Comparison of ENCODE assay signal across 18 cellular contexts in the genomic region with DNA sequence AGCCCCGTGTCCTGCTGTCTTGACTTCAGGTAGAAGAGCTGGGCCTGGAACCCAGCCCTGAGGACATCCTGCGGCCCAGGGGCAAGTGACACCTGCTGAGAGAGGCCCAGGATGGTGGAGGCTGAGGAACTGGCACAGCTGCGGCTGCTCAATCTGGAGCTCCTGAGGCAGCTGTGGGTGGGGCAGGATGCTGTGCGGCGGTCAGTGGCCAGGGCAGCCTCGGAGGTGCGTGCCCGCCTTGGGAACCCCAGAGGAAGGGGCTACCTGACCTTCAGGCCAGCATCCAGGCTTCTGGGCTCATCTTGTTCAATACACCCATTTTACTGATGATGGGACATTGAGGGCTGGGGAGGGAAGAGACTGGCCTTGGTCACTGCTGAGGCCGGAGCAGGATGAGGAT. TPM values are rescaled to one million over a fixed set of nuclear protein-coding genes. Genes with fewer than 3 reads are reported as not detected.
DNase-seq lines count a peak whose midpoint lies in the region; ATAC-seq and TF ChIP-seq lines count a peak whose summit lies in the region.
"Had no signal": no experiment of that assay in that cellular context is flagged by ENCODE, and none has a peak within 500 bp of the region (broad histone marks: within the 10 kb centered on the region; RNA-seq: fewer than 3 reads in every experiment).

No MANE protein-coding gene starts in this region.

- intact Hi-C loops in activated CD4-positive, alpha-beta T cell treated with anti-CD3 and anti-CD28 coated beads, Interleukin-2, amount 10 ng/mL, durations not matched to agents 24 days and 14 days (cut with micrococcal nuclease): no loop called here
- intact Hi-C loops in activated T-helper 1 cell treated with anti-CD3 and anti-CD28 coated beads, Interleukin-12 subunit alpha, Interleukin-12 subunit beta, Interleukin-2, Interleukin-4 antibody, amounts not matched to agents 30 ng/mL and 10 ng/mL and 1 ng/mL, durations not matched to agents 14 hours and 24 hours and 36 hours (cut with micrococcal nuclease): no loop called here
- intact Hi-C loops in ovary (cut with DNase I): no loop called here

- H3K27ac Mint-ChIP-seq in activated CD4-positive, alpha-beta T cell treated with anti-CD3 and anti-CD28 coated beads, Interleukin-2, amount 10 ng/mL, durations not matched to agents 24 days and 14 days: no peak overlapping the region
- H3K27ac Mint-ChIP-seq in activated T-helper 1 cell treated with anti-CD3 and anti-CD28 coated beads, Interleukin-12 subunit alpha, Interleukin-12 subunit beta, Interleukin-2, Interleukin-4 antibody, amounts not matched to agents 30 ng/mL and 10 ng/mL and 1 ng/mL, durations not matched to agents 14 hours and 24 hours and 36 hours: no peak overlapping the region

- H3K4me2 ChIP-seq in DND-41 (ENCODE audit: insufficient read depth, low read length): peak overlapping the region; percentile 11; the same call in 1 of the 2 replicates

- no peak for TF ChIP-seq EP300 in ovary (IDR thresholded peaks at IDR 0.05)

- peaks cover 2% of the 10 kb centered on the region for H3K27me3 Mint-ChIP-seq in activated CD4-positive, alpha-beta T cell treated with anti-CD3 and anti-CD28 coated beads, Interleukin-2, amount 10 ng/mL, durations not matched to agents 24 days and 14 days
- no peaks in the 10 kb centered on the region for H3K27me3 Mint-ChIP-seq in activated T-helper 1 cell treated with anti-CD3 and anti-CD28 coated beads, Interleukin-12 subunit alpha, Interleukin-12 subunit beta, Interleukin-2, Interleukin-4 antibody, amounts not matched to agents 30 ng/mL and 10 ng/mL and 1 ng/mL, durations not matched to agents 14 hours and 24 hours and 36 hours (ENCODE audit: insufficient read depth)

- no peak for ATAC-seq in DND-41 (ENCODE audit: insufficient read depth, low read depth)
- no peak for ATAC-seq in left lobe of liver

- H3K36me3 ChIP-seq in DND-41 (ENCODE audit: insufficient read depth, low read length) (peaks cover 43% of the 10 kb centered on the region), neutrophil (peaks cover 52% of the 10 kb centered on the region), ovary (no peaks in the 10 kb centered on the region)

- H3K4me1 ChIP-seq in DND-41 (ENCODE audit: insufficient read depth, low read length) (peaks cover 20% of the 10 kb centered on the region), neutrophil (ENCODE audit: control insufficient read depth in 1 of 2, insufficient read depth in 1 of 2, low read depth in 1 of 2, low read length in 1 of 2) (peaks cover 16 to 20% of the 10 kb centered on the region in 2 experiments), ovary (ENCODE audit: insufficient read depth) (peaks cover 12% of the 10 kb centered on the region)

- no peak for TF ChIP-seq POLR2A in ovary (IDR thresholded peaks at IDR 0.05)

- peaks cover 6% of the 10 kb centered on the region; the same call in 1 of the 2 replicates for H4K20me1 ChIP-seq in DND-41 (ENCODE audit: insufficient read depth, low read length)

- TF ChIP-seq CTCF in DND-41 (IDR thresholded peaks at IDR 0.05; ENCODE audit: borderline replicate concordance, extremely low read depth, low read length, poor library complexity, severe bottlenecking) (no peak), neutrophil (IDR thresholded peaks at IDR 0.05) (no peak), ovary (IDR thresholded peaks at IDR 0.05) (no peak)

- H3K27me3 ChIP-seq in DND-41 (ENCODE audit: insufficient read depth, low read length, poor library complexity) (no peaks in the 10 kb centered on the region), neutrophil (no peaks in the 10 kb centered on the region), ovary (no peaks in the 10 kb centered on the region)
- H3K27me3 ChIP-seq: MG63 had no signal

- H3K4me1 Mint-ChIP-seq in activated CD4-positive, alpha-beta T cell treated with anti-CD3 and anti-CD28 coated beads, Interleukin-2, amount 10 ng/mL, durations not matched to agents 24 days and 14 days: peaks cover 14% of the 10 kb centered on the region
- H3K4me1 Mint-ChIP-seq in activated T-helper 1 cell treated with anti-CD3 and anti-CD28 coated beads, Interleukin-12 subunit alpha, Interleukin-12 subunit beta, Interleukin-2, Interleukin-4 antibody, amounts not matched to agents 30 ng/mL and 10 ng/mL and 1 ng/mL, durations not matched to agents 14 hours and 24 hours and 36 hours (ENCODE audit: low read depth): peaks cover 19% of the 10 kb centered on the region

- H3K4me3 Mint-ChIP-seq in activated CD4-positive, alpha-beta T cell treated with anti-CD3 and anti-CD28 coated beads, Interleukin-2, amount 10 ng/mL, durations not matched to agents 24 days and 14 days: peak overlapping the region; percentile 30
- peak overlapping the region; percentile 11 for H3K4me3 Mint-ChIP-seq in activated T-helper 1 cell treated with anti-CD3 and anti-CD28 coated beads, Interleukin-12 subunit alpha, Interleukin-12 subunit beta, Interleukin-2, Interleukin-4 antibody, amounts not matched to agents 30 ng/mL and 10 ng/mL and 1 ng/mL, durations not matched to agents 14 hours and 24 hours and 36 hours

- H3K9me3 ChIP-seq in DND-41 (ENCODE audit: insufficient read depth, low read length, severe bottlenecking) (no peaks in the 10 kb centered on the region), neutrophil (no peaks in the 10 kb centered on the region), ovary (no peaks in the 10 kb centered on the region)
- H3K9me3 ChIP-seq: MG63 had no signal

- no peak overlapping the region for H3K4me3 ChIP-seq in DND-41 (ENCODE audit: low read depth in 1 of 2, low read length in 2 of 2)
- no peak overlapping the region for H3K4me3 ChIP-seq in neutrophil (ENCODE audit: low read depth in 1 of 2, low read length in 1 of 2)
- H3K4me3 ChIP-seq in ovary: no peak overlapping the region
- H3K4me3 ChIP-seq: MG63 had no signal

- H3K9me3 Mint-ChIP-seq in activated CD4-positive, alpha-beta T cell treated with anti-CD3 and anti-CD28 coated beads, Interleukin-2, amount 10 ng/mL, durations not matched to agents 24 days and 14 days: no peaks in the 10 kb centered on the region
- no peaks in the 10 kb centered on the region for H3K9me3 Mint-ChIP-seq in activated T-helper 1 cell treated with anti-CD3 and anti-CD28 coated beads, Interleukin-12 subunit alpha, Interleukin-12 subunit beta, Interleukin-2, Interleukin-4 antibody, amounts not matched to agents 30 ng/mL and 10 ng/mL and 1 ng/mL, durations not matched to agents 14 hours and 24 hours and 36 hours

- H3K27ac ChIP-seq in DND-41 (ENCODE audit: low read length) (no peak overlapping the region), neutrophil (peak overlapping the region; percentile 1), ovary (no peak overlapping the region)

- WGBS in ovary, 3 donors: 89 to 93% (median 91%) methylated on average over 9 of the region's 9 CpGs

- no peak overlapping the region for H2AFZ ChIP-seq in DND-41 (ENCODE audit: low read depth, low read length)

- no peak overlapping the region for H3K9ac ChIP-seq in DND-41 (ENCODE audit: low read depth, low read length)

- peaks cover 46% of the 10 kb centered on the region for H3K36me3 Mint-ChIP-seq in activated CD4-positive, alpha-beta T cell treated with anti-CD3 and anti-CD28 coated beads, Interleukin-2, amount 10 ng/mL, durations not matched to agents 24 days and 14 days (ENCODE audit: low read depth)
- peaks cover 24% of the 10 kb centered on the region for H3K36me3 Mint-ChIP-seq in activated T-helper 1 cell treated with anti-CD3 and anti-CD28 coated beads, Interleukin-12 subunit alpha, Interleukin-12 subunit beta, Interleukin-2, Interleukin-4 antibody, amounts not matched to agents 30 ng/mL and 10 ng/mL and 1 ng/mL, durations not matched to agents 14 hours and 24 hours and 36 hours (ENCODE audit: low read depth)

- peaks cover 34% of the 10 kb centered on the region for H3K79me2 ChIP-seq in DND-41 (ENCODE audit: insufficient read depth, low read length)

- no peak for DNase-seq in activated CD4-positive, alpha-beta T cell treated with anti-CD3 and anti-CD28 coated beads, Interleukin-2, amount 10 ng/mL, durations not matched to agents 24 days and 14 days
- DNase-seq in activated CD4-positive, alpha-beta T cell treated with anti-CD3 and anti-CD28 coated beads, Interleukin-2, amount 50 U/mL, for 1 hour: no peak
- no peak for DNase-seq in DND-41
- no peak for DNase-seq in activated T-helper 1 cell treated with anti-CD3 and anti-CD28 coated beads, Interleukin-12 subunit alpha, Interleukin-12 subunit beta, Interleukin-2, Interleukin-4 antibody, amounts not matched to agents 30 ng/mL and 10 ng/mL and 1 ng/mL, durations not matched to agents 14 hours and 24 hours and 36 hours (ENCODE audit: low spot score)
- no peak for DNase-seq in ovary
- DNase-seq in OCI-M2 (lab: John Stamatoyannopoulos, UW; ENCODE audit: unreplicated experiment): no peak
- no peak for DNase-seq in left lobe of liver (ENCODE audit: low spot score)
- DNase-seq: 8988T, C1 segment of cervical spinal cord, DMS53, Karpas-422, MG63, NCI-H1092 treated with DMSO at 0.1 percent for 48 hours, NCI-H1694, NCI-H2227 treated with DMSO at 0.1 percent for 48 hours, NCI-H524, SIG-M5 had no signal

RNA-seq across cellular contexts. Expression of gene MIIP, which starts 2.3 kb away (rescaled TPM):
- total RNA-seq in activated CD4-positive, alpha-beta T cell treated with anti-CD3 and anti-CD28 coated beads, Interleukin-2, amount 10 ng/mL, durations not matched to agents 24 days and 14 days: 68.9 and 73.9 TPM in 2 replicates
- 74.9 and 75.3 TPM in 2 replicates for total RNA-seq in activated T-helper 1 cell treated with anti-CD3 and anti-CD28 coated beads, Interleukin-12 subunit alpha, Interleukin-12 subunit beta, Interleukin-2, Interleukin-4 antibody, amounts not matched to agents 30 ng/mL and 10 ng/mL and 1 ng/mL, durations not matched to agents 14 hours and 24 hours and 36 hours
- total RNA-seq in ovary: 10 to 100 TPM; 32.3 to 59.0 (median 36.4) TPM
- polyA plus RNA-seq in ovary: 10 to 100 TPM in 1 of 2 donors, 1 to 10 TPM in 1; 3.3 to 42.8 TPM
- 10.1 TPM for total RNA-seq in left lobe of liver

RNA-seq across cellular contexts. Expression of gene MFN2, which starts 41.4 kb away (rescaled TPM):
- total RNA-seq in activated CD4-positive, alpha-beta T cell treated with anti-CD3 and anti-CD28 coated beads, Interleukin-2, amount 10 ng/mL, durations not matched to agents 24 days and 14 days: 84.6 and 88.7 TPM in 2 replicates
- total RNA-seq in activated T-helper 1 cell treated with anti-CD3 and anti-CD28 coated beads, Interleukin-12 subunit alpha, Interleukin-12 subunit beta, Interleukin-2, Interleukin-4 antibody, amounts not matched to agents 30 ng/mL and 10 ng/mL and 1 ng/mL, durations not matched to agents 14 hours and 24 hours and 36 hours: 88.1 and 95.4 TPM in 2 replicates
- total RNA-seq in ovary (10 to 100 TPM; 27.8 to 67.8 (median 55.8) TPM), left lobe of liver (45.0 TPM)
- polyA plus RNA-seq in ovary: 10 to 100 TPM; 29.7 to 77.0 TPM

RNA-seq across cellular contexts. Expression of gene TNFRSF8, which starts 41.5 kb away (rescaled TPM):
- 33.2 and 35.1 TPM in 2 replicates for total RNA-seq in activated CD4-positive, alpha-beta T cell treated with anti-CD3 and anti-CD28 coated beads, Interleukin-2, amount 10 ng/mL, durations not matched to agents 24 days and 14 days
- total RNA-seq in activated T-helper 1 cell treated with anti-CD3 and anti-CD28 coated beads, Interleukin-12 subunit alpha, Interleukin-12 subunit beta, Interleukin-2, Interleukin-4 antibody, amounts not matched to agents 30 ng/mL and 10 ng/mL and 1 ng/mL, durations not matched to agents 14 hours and 24 hours and 36 hours: 26.9 and 27.9 TPM in 2 replicates
- total RNA-seq in ovary: 10 to 100 TPM in 1 of 7 donors, under 1 TPM in 6; 0.25 to 10.9 (median 0.45) TPM
- under 1 TPM; 0.17 to 0.65 TPM for polyA plus RNA-seq in ovary
- total RNA-seq in left lobe of liver: 0.18 TPM
